In the genomic region with DNA sequence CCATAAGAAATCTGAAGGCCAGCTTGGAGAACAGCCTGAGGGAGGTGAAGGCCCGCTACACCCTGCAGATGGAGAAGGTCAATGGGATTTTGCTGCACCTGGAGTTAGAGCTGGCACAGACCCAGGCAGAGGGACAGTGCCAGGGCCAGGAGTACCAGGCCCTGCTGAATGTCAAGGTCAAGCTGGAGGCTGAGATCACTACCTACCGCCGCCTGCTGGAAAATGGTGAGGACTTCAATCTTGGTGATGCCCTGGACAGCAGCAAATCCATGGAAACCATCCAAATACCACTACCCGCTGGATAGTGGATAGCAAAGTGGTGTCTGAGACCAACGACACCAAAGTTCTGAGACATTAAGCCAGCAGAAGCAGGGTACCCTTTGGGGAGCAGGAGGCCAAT, we compare ENCODE assay signal across 27 cellular contexts.
"Had no signal": no experiment of that assay in that cellular context is flagged by ENCODE, and none has a peak within 500 bp of the region (broad histone marks: within the 10 kb centered on the region; RNA-seq: fewer than 3 reads in every experiment).

No MANE protein-coding gene starts in this region.

- H3K27ac ChIP-seq: Peyer's patch, RWPE1, SJCRH30, SK-N-MC had no signal

- H3K9me3 ChIP-seq: Peyer's patch, SJCRH30 had no signal

- H3K4me3 ChIP-seq: Peyer's patch, SJCRH30, SK-N-MC had no signal

- H3K9me3 Mint-ChIP-seq: T-cell had no signal

- H3K4me3 Mint-ChIP-seq: T-cell had no signal

- H3K27ac Mint-ChIP-seq: T-cell had no signal

- H3K36me3 Mint-ChIP-seq: T-cell had no signal

- ATAC-seq: PC-3, Right ventricle myocardium inferior, SK-N-SH treated with all-trans-retinoic acid at 6 μM for 48 hours had no signal

- H3K4me1 ChIP-seq: Peyer's patch, SJCRH30 had no signal

- H3K36me3 ChIP-seq: Peyer's patch, SJCRH30 had no signal

- DNase-seq: MM.1S; MV-4-11; NCI-H1092; NCI-H1105; NCI-H1417 treated with DMSO at 0.1 percent for 48 hours; NCI-H1436 treated with DMSO at 0.1 percent for 48 hours; NCI-H187 treated with DMSO at 0.1 percent for 48 hours; NCI-H2029; NCI-H2081; NCI-H2171 treated with DMSO at 0.1 percent for 48 hours; NCI-H2227 treated with DMSO at 0.1 percent for 48 hours; NCI-H345; NCI-H446; NCI-H510A treated with DMSO at 0.1 percent for 48 hours; NCI-H524 treated with DMSO at 0.1 percent for 48 hours; NCI-H526 treated with DMSO at 0.1 percent for 48 hours; NCI-H774; NK-92 treated with Interleukin-12 subunit alpha and Interleukin-12 subunit beta, amount 100 ng/mL, for 24 hours; PC-3; Peyer's patch; SIG-M5 had no signal

- H3K27me3 ChIP-seq: Peyer's patch, SJCRH30 had no signal
